Comparison of ENCODE assay signal across 12 cellular contexts in genomic region chr17:45775576-45776011, GRCh38. TPM values are rescaled to one million over a fixed set of nuclear protein-coding genes. Genes with fewer than 3 reads are reported as not detected.
DNase-seq lines count a peak whose midpoint lies in the region; ATAC-seq and TF ChIP-seq lines count a peak whose summit lies in the region.
"Had no signal": no experiment of that assay in that cellular context is flagged by ENCODE, and none has a peak within 500 bp of the region (broad histone marks: within the 10 kb centered on the region; RNA-seq: fewer than 3 reads in every experiment).

No MANE protein-coding gene starts in this region.

- DNase-seq in NCI-H2107 treated with DMSO at 0.1 percent for 48 hours (lab: John Stamatoyannopoulos, UW; ENCODE audit: unreplicated experiment) (peak; percentile 60), NCI-H2107 (lab: John Stamatoyannopoulos, UW) (no peak), NCI-H524 treated with DMSO at 0.1 percent for 48 hours (lab: John Stamatoyannopoulos, UW) (peak; percentile 75), left ventricle myocardium superior (peak; percentile 84), transverse colon (peak; percentile 18), mesenteric fat pad (ENCODE audit: low spot score) (no peak)
- DNase-seq: mesenchymal stem cell, MV-4-11, SIG-M5 had no signal

- H3K4me1 ChIP-seq in transverse colon, result no peaks in the 10 kb centered on the region
- H3K4me1 ChIP-seq: HAP-1 had no signal

- no peaks in the 10 kb centered on the region for H3K36me3 ChIP-seq in transverse colon
- H3K36me3 ChIP-seq: HAP-1 had no signal

- in situ Hi-C loops in transverse colon (cut with MboI; ENCODE audit: low pct_ligation_motif_present in 1 of 4, low pct_unique_long_range_greater_than_20kb in 1 of 4, low sequenced_read_pairs in 3 of 4), result no loop called here

- 57% methylated on average over 4 of the region's 4 CpGs; no CpG with 5 or more reads in 1 of the 2 donors for WGBS in transverse colon (ENCODE audit: low coverage in 1 of 2), 2 donors

- no peak for TF ChIP-seq CTCF in transverse colon (IDR thresholded peaks at IDR 0.05)

- no peaks in the 10 kb centered on the region for H3K9me3 ChIP-seq in transverse colon
- H3K9me3 ChIP-seq: HAP-1 had no signal

- TF ChIP-seq EP300 in transverse colon (IDR thresholded peaks at IDR 0.05; ENCODE audit: low read depth), result no peak

- ATAC-seq in left ventricle myocardium superior (peak; percentile 91), HG03095 (IDR thresholded peaks at IDR 0.05; ENCODE audit: unreplicated experiment) (no peak), GM21526 (IDR thresholded peaks at IDR 0.05; ENCODE audit: low FRiP score, unreplicated experiment) (no peak)

- no peak overlapping the region for H3K4me3 ChIP-seq in transverse colon
- H3K4me3 ChIP-seq: HAP-1 had no signal

- TF ChIP-seq POLR2A in transverse colon (IDR thresholded peaks at IDR 0.05), result no peak

- intact Hi-C loops in left ventricle myocardium superior (cut with micrococcal nuclease) (no loop called here), transverse colon (cut with DNase I; ENCODE audit: low total_unique reads) (no loop called here)

- no peak overlapping the region for H3K27ac ChIP-seq in transverse colon

- H3K27me3 ChIP-seq in transverse colon, result peaks cover 61% of the 10 kb centered on the region

RNA-seq across cellular contexts. Expression of gene CRHR1, which starts 8.5 kb away (rescaled TPM):
- not detected for total RNA-seq in left ventricle myocardium superior
- not detected for total RNA-seq in transverse colon
- not detected for total RNA-seq in mesenteric fat pad

Comparison
In these comparisons a context has a peak if more than half of its experiments do, and no peak if none do; other contexts are left out.
1. DNase-seq: peak in NCI-H2107 treated with DMSO at 0.1 percent for 48 hours (single experiment), NCI-H524 treated with DMSO at 0.1 percent for 48 hours (single experiment), left ventricle myocardium superior (single experiment) and transverse colon (single experiment); none in NCI-H2107 (single experiment) and mesenteric fat pad (single experiment).